ENCODE assay signal across 1 cellular context in the genomic region with DNA sequence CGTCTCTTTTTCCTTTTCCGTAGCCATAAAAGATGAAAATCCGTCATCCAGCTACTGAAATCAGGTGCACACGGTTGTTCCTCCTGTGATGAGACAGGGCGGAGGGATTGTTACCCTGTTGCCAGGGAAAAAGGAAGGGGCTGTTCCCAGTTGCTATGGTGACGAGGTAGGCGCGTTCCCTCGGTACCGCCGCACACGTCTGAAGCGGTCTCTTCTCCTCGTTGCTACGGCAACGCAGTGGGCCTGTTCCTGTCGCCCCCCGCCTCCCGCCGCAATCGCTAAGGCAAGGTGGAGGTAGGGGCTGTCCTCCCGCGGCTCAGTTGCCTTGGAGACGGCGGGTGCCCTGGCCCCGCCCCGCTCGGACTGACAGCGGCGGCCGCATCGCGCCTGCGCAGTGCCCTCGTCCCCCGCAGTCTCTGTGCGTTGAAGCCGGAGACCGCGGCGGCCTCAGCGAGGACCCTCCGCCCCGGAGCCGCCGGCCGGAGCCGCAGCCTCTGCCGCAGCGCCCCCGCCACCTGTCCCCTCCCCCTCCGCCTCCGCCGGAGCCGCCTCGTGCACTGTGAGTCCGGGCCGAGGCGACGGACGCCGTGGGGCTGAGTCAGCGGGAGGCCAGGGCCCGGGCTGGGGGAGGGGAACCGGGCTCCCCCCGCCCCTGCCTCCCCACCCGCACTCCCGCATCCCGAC.
TF ChIP-seq lines count a peak whose summit lies in the region.

A gene (plus strand): TSS at position 394 of the 684 bp plus-strand sequence. CDS start 51,582 bp downstream, outside the sequence.

TF ChIP-seq in K562, 482 proteins besides CTCF, POLR2A, EP300 and RAD21 (continued from another document):
- TF ChIP-seq, protein P1, sequence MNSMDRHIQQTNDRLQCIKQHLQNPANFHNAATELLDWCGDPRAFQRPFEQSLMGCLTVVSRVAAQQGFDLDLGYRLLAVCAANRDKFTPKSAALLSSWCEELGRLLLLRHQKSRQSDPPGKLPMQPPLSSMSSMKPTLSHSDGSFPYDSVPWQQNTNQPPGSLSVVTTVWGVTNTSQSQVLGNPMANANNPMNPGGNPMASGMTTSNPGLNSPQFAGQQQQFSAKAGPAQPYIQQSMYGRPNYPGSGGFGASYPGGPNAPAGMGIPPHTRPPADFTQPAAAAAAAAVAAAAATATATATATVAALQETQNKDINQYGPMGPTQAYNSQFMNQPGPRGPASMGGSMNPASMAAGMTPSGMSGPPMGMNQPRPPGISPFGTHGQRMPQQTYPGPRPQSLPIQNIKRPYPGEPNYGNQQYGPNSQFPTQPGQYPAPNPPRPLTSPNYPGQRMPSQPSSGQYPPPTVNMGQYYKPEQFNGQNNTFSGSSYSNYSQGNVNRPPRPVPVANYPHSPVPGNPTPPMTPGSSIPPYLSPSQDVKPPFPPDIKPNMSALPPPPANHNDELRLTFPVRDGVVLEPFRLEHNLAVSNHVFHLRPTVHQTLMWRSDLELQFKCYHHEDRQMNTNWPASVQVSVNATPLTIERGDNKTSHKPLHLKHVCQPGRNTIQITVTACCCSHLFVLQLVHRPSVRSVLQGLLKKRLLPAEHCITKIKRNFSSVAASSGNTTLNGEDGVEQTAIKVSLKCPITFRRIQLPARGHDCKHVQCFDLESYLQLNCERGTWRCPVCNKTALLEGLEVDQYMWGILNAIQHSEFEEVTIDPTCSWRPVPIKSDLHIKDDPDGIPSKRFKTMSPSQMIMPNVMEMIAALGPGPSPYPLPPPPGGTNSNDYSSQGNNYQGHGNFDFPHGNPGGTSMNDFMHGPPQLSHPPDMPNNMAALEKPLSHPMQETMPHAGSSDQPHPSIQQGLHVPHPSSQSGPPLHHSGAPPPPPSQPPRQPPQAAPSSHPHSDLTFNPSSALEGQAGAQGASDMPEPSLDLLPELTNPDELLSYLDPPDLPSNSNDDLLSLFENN (IDR thresholded peaks at IDR 0.05; ENCODE audit: low read depth in 2 of 2, low read length in 2 of 2), result peak in 1 of 2 experiments; percentile 31; a peak in 1 of 4 replicates
- TF ChIP-seq DNMT1 (IDR thresholded peaks at IDR 0.05) (0 out of 2 replicates have a peak, but pooled peaks have one; percentile 17), FIP1L1 (IDR thresholded peaks at IDR 0.05; ENCODE audit: low read depth, low read length, poor library complexity, severe bottlenecking) (peak; percentile 44), ZNF431 (CRISPR knock-in tag; IDR thresholded peaks at IDR 0.05) (0 out of 2 replicates have a peak, but pooled peaks have one; percentile 26), FOXK1 (CRISPR knock-in tag; IDR thresholded peaks at IDR 0.05; ENCODE audit: borderline replicate concordance) (0 out of 2 replicates have a peak, but pooled peaks have one; percentile 44), JUND (IDR thresholded peaks at IDR 0.05; ENCODE audit: borderline replicate concordance, low read depth, low read length) (peak; percentile 32; the same call in 1 of the 2 replicates), JUND (tag; IDR thresholded peaks at IDR 0.05; ENCODE audit: borderline replicate concordance, low read depth, low read length) (no peak), FOXJ2 (tag; IDR thresholded peaks at IDR 0.05) (peak; percentile 96), MYC (IDR thresholded peaks at IDR 0.05; ENCODE audit: low read depth, low read length) (peak; percentile 81), MYC (CRISPR knock-in tag; IDR thresholded peaks at IDR 0.05; ENCODE audit: borderline replicate concordance, low read depth) (no peak), RBFOX2 (IDR thresholded peaks at IDR 0.05; ENCODE audit: low read depth, low read length) (peak; percentile 50; the same call in 1 of the 2 replicates), CCNT2 (IDR thresholded peaks at IDR 0.05; ENCODE audit: borderline replicate concordance, extremely low read depth, insufficient read length, low read depth, low read length) (peak; percentile 61), CXXC5 (CRISPR knock-in tag; IDR thresholded peaks at IDR 0.05) (peak; percentile 77), TEAD2 (tag; IDR thresholded peaks at IDR 0.05) (no peak), BMI1 (IDR thresholded peaks at IDR 0.05; ENCODE audit: low read length) (peak; percentile 68), FOXA1 (IDR thresholded peaks at IDR 0.05; ENCODE audit: borderline replicate concordance) (no peak)
- TF ChIP-seq, protein P2, sequence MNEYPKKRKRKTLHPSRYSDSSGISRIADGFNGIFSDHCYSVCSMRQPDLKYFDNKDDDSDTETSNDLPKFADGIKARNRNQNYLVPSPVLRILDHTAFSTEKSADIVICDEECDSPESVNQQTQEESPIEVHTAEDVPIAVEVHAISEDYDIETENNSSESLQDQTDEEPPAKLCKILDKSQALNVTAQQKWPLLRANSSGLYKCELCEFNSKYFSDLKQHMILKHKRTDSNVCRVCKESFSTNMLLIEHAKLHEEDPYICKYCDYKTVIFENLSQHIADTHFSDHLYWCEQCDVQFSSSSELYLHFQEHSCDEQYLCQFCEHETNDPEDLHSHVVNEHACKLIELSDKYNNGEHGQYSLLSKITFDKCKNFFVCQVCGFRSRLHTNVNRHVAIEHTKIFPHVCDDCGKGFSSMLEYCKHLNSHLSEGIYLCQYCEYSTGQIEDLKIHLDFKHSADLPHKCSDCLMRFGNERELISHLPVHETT (CRISPR knock-in tag; conservative IDR thresholded peaks at IDR 0.05 in 1 of 2, IDR thresholded peaks at IDR 0.05 in 1 of 2), result peak in 1 of 2 experiments; percentile 81; a peak in 2 of 4 replicates
- TF ChIP-seq, protein P3, sequence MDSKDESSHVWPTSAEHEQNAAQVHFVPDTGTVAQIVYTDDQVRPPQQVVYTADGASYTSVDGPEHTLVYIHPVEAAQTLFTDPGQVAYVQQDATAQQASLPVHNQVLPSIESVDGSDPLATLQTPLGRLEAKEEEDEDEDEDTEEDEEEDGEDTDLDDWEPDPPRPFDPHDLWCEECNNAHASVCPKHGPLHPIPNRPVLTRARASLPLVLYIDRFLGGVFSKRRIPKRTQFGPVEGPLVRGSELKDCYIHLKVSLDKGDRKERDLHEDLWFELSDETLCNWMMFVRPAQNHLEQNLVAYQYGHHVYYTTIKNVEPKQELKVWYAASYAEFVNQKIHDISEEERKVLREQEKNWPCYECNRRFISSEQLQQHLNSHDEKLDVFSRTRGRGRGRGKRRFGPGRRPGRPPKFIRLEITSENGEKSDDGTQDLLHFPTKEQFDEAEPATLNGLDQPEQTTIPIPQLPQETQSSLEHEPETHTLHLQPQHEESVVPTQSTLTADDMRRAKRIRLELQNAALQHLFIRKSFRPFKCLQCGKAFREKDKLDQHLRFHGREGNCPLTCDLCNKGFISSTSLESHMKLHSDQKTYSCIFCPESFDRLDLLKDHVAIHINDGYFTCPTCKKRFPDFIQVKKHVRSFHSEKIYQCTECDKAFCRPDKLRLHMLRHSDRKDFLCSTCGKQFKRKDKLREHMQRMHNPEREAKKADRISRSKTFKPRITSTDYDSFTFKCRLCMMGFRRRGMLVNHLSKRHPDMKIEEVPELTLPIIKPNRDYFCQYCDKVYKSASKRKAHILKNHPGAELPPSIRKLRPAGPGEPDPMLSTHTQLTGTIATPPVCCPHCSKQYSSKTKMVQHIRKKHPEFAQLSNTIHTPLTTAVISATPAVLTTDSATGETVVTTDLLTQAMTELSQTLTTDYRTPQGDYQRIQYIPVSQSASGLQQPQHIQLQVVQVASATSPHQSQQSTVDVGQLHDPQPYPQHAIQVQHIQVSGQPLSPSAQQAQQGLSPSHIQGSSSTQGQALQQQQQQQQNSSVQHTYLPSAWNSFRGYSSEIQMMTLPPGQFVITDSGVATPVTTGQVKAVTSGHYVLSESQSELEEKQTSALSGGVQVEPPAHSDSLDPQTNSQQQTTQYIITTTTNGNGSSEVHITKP (IDR thresholded peaks at IDR 0.05; ENCODE audit: partially characterized antibody), result no peak
- TF ChIP-seq, protein P4, sequence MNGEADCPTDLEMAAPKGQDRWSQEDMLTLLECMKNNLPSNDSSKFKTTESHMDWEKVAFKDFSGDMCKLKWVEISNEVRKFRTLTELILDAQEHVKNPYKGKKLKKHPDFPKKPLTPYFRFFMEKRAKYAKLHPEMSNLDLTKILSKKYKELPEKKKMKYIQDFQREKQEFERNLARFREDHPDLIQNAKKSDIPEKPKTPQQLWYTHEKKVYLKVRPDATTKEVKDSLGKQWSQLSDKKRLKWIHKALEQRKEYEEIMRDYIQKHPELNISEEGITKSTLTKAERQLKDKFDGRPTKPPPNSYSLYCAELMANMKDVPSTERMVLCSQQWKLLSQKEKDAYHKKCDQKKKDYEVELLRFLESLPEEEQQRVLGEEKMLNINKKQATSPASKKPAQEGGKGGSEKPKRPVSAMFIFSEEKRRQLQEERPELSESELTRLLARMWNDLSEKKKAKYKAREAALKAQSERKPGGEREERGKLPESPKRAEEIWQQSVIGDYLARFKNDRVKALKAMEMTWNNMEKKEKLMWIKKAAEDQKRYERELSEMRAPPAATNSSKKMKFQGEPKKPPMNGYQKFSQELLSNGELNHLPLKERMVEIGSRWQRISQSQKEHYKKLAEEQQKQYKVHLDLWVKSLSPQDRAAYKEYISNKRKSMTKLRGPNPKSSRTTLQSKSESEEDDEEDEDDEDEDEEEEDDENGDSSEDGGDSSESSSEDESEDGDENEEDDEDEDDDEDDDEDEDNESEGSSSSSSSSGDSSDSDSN (IDR thresholded peaks at IDR 0.05; ENCODE audit: borderline replicate concordance in 1 of 2, low read depth in 2 of 2, low read length in 2 of 2), result 0 out of 4 replicates have a peak, but pooled peaks have one; percentile 18 to 43
- TF ChIP-seq, protein P5, sequence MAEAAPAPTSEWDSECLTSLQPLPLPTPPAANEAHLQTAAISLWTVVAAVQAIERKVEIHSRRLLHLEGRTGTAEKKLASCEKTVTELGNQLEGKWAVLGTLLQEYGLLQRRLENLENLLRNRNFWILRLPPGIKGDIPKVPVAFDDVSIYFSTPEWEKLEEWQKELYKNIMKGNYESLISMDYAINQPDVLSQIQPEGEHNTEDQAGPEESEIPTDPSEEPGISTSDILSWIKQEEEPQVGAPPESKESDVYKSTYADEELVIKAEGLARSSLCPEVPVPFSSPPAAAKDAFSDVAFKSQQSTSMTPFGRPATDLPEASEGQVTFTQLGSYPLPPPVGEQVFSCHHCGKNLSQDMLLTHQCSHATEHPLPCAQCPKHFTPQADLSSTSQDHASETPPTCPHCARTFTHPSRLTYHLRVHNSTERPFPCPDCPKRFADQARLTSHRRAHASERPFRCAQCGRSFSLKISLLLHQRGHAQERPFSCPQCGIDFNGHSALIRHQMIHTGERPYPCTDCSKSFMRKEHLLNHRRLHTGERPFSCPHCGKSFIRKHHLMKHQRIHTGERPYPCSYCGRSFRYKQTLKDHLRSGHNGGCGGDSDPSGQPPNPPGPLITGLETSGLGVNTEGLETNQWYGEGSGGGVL (CRISPR knock-in tag; IDR thresholded peaks at IDR 0.05), result no peak
